9 cellular contexts compared by ENCODE assay signal in the genomic region with DNA sequence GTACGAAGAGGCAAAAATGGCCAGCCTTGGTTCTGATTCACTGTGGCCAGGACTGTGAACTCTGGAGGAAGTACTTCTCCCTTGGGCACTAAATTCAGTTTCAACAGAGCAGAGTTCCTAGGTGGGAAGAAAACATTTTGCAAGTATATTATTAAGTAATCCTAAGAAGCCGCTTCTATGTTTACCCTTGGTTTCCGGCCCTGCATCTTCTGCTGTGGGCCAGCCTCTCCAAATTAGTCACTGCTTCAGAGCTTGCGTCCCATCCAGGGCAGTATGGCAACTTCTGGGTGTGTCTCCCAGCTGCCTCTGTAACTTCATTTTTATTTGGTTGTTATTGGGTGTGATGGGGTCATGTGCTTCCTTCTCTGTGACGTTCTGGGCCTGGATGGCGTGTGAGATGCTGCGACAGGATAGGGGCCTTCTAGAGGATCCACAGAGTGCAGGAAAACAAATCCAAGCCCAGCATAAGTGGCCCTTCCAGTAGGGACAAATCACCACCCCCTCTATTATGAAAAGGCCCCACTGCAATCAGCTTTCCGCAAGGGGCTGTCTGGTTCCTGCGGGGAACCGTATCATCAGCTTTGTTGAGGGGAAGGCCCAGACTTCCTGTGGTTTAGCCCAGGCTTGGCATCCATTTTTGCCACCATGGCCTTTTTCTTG. TPM values are rescaled to one million over a fixed set of nuclear protein-coding genes. Genes with fewer than 3 reads are reported as not detected.
DNase-seq lines count a peak whose midpoint lies in the region; ATAC-seq and TF ChIP-seq lines count a peak whose summit lies in the region.
"Had no signal": no experiment of that assay in that cellular context is flagged by ENCODE, and none has a peak within 500 bp of the region (broad histone marks: within the 10 kb centered on the region; RNA-seq: fewer than 3 reads in every experiment).

No MANE protein-coding gene starts in this region.

- H3K79me2 ChIP-seq in mesendoderm (ENCODE audit: control insufficient read depth, insufficient read depth, low read length), result no peaks in the 10 kb centered on the region

- no peak overlapping the region for H3K4me2 ChIP-seq in mesendoderm (ENCODE audit: low read length)

- H3K56ac ChIP-seq in mesendoderm (ENCODE audit: low read length), result no peak overlapping the region

- H3K4ac ChIP-seq in mesendoderm (ENCODE audit: low read depth, low read length), result no peak overlapping the region

- no peak overlapping the region for H4K8ac ChIP-seq in mesendoderm (ENCODE audit: low read depth, low read length)

- no peaks in the 10 kb centered on the region for H3K79me1 ChIP-seq in mesendoderm (ENCODE audit: low read length)

- ATAC-seq in HG03520 (IDR thresholded peaks at IDR 0.05; ENCODE audit: unreplicated experiment), result peak; percentile 56
- no peak for ATAC-seq in GM18511 (IDR thresholded peaks at IDR 0.05; ENCODE audit: unreplicated experiment)
- ATAC-seq in GM19395 (IDR thresholded peaks at IDR 0.05; ENCODE audit: unreplicated experiment), result no peak

- no peak overlapping the region for H4K5ac ChIP-seq in mesendoderm (ENCODE audit: low read length)

- H3K27me3 ChIP-seq in MG63 (no peaks in the 10 kb centered on the region), mesendoderm (ENCODE audit: insufficient read depth, low read length, poor library complexity) (no peaks in the 10 kb centered on the region)

- no peak overlapping the region for H2BK120ac ChIP-seq in mesendoderm (ENCODE audit: low read depth, low read length)

- no peaks in the 10 kb centered on the region for H3K9me3 ChIP-seq in MG63

- WGBS in mesendoderm (ENCODE audit: extremely low coverage, insufficient coverage, low lambda C conversion rate), result no CpG with 5 or more reads among the region's 10 CpGs

- no peak for TF ChIP-seq CTCF in epithelial cell of esophagus (IDR thresholded peaks at IDR 0.05; ENCODE audit: insufficient read depth, low read depth, low read length, missing control alignments)

- no peak overlapping the region for H3K23ac ChIP-seq in mesendoderm (ENCODE audit: low read length)

- no peak overlapping the region for H3K9ac ChIP-seq in mesendoderm (ENCODE audit: low read length)

- no peak overlapping the region for H2BK15ac ChIP-seq in mesendoderm (replicated peaks; ENCODE audit: low read depth)

- H2AK5ac ChIP-seq in mesendoderm (ENCODE audit: low read length), result no peak overlapping the region

- H3K27ac ChIP-seq in mesendoderm (ENCODE audit: low read depth, low read length), result no peak overlapping the region

- DNase-seq in activated CD4-positive, alpha-beta T cell treated with anti-CD3 and anti-CD28 coated beads for 48 hours, result peak; percentile 75
- DNase-seq in epithelial cell of esophagus (ENCODE audit: low read depth) (peak; percentile 78), MG63 (no peak), mesendoderm (no peak)
- peak; percentile 57 for DNase-seq in stimulated activated naive CD4-positive, alpha-beta T cell treated with Interleukin-2 at 50 U/mL for 16 hours (lab: John Stamatoyannopoulos, UW)
- DNase-seq: islet precursor cell had no signal

- no peak overlapping the region for H2BK5ac ChIP-seq in mesendoderm (ENCODE audit: low read length)

- H3K4me1 ChIP-seq in mesendoderm (ENCODE audit: control insufficient read depth, low read depth, low read length), result no peaks in the 10 kb centered on the region

- H3K18ac ChIP-seq in mesendoderm (ENCODE audit: low read length), result no peak overlapping the region

- no peak overlapping the region for H3K4me3 ChIP-seq in epithelial cell of esophagus (ENCODE audit: low read length)
- no peak overlapping the region for H3K4me3 ChIP-seq in MG63
- H3K4me3 ChIP-seq in mesendoderm (ENCODE audit: low read length), result no peak overlapping the region

- H3K36me3 ChIP-seq in MG63, result no peaks in the 10 kb centered on the region
- no peaks in the 10 kb centered on the region for H3K36me3 ChIP-seq in mesendoderm (ENCODE audit: control insufficient read depth, insufficient read depth, low read length)

RNA-seq across cellular contexts. Expression of a gene that starts 55.1 kb away (rescaled TPM):
- total RNA-seq in MG63 (2014; rRNA removed; shearing (Covaris generic); ENCODE audit: low replicate concordance), result not detected in 2 replicates
- not detected for polyA plus RNA-seq in mesendoderm (2013, experiment 1 of 2)
- 0.03 TPM for polyA plus RNA-seq in mesendoderm (2013, experiment 2 of 2)

Comparison
In these comparisons a context has a peak if more than half of its experiments do, and no peak if none do; other contexts are left out.
1. DNase-seq: peak in activated CD4-positive, alpha-beta T cell treated with anti-CD3 and anti-CD28 coated beads for 48 hours (single experiment), epithelial cell of esophagus (single experiment) and stimulated activated naive CD4-positive, alpha-beta T cell treated with Interleukin-2 at 50 U/mL for 16 hours (single experiment); none in MG63 (single experiment) and mesendoderm (single experiment).